In the genomic region with DNA sequence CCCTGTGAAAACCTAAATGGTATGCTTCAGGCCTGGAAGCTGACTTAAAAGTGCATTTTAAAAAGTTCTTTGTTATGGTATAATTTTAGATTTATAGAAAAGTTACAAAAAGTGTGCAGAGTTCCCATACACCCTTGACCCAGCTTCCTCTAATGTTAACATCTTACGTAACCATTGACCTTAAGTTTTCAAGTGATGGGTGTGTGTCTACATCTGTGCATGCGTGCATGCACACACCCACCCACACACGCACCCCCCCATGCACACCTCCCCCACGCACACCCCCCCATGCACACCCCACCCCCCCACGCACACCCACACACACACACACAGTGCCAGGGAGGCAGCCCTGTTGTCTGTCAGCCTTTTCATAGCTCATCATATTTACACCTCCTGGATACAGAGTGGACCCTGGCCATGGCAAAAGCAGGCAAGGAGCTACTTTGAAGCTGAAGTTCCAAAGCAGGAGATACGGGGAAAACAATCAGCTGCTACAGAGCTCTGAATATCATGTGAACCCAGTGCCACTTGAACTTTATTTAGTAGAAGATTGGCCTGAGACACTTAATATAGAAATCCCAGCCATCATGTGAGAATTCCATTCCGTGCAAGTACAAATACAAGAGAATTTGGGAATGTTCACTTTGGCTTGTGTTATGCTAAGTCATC, we compare ENCODE assay signal across 11 cellular contexts. TPM values are rescaled to one million over a fixed set of nuclear protein-coding genes. Genes with fewer than 3 reads are reported as not detected.
DNase-seq lines count a peak whose midpoint lies in the region; ATAC-seq, FAIRE-seq and TF ChIP-seq lines count a peak whose summit lies in the region.
"Had no signal": no experiment of that assay in that cellular context is flagged by ENCODE, and none has a peak within 500 bp of the region (broad histone marks: within the 10 kb centered on the region; RNA-seq: fewer than 3 reads in every experiment).

No MANE protein-coding gene starts in this region.

- 0 out of 3 replicates have a peak overlapping the region, but pooled peaks have one; percentile 15 for H3K4me3 ChIP-seq in A549
- H3K4me3 ChIP-seq in PC-9: no peak overlapping the region
- H3K4me3 ChIP-seq in esophagus muscularis mucosa: peak overlapping the region in 3 of 4 donors; percentile 15 to 38 (median 26)

- TF ChIP-seq EP300 in A549 (IDR thresholded peaks at IDR 0.05) (no peak), esophagus muscularis mucosa (IDR thresholded peaks at IDR 0.05) (no peak)

- no peak for FAIRE-seq in A549 (lab: Jason Lieb, UNC)
- FAIRE-seq: A204.1, urothelium cell line had no signal

- H3K4me1 ChIP-seq in A549 (peaks cover 43% of the 10 kb centered on the region), PC-9 (replicated peaks; ENCODE audit: insufficient read depth) (peaks cover 20% of the 10 kb centered on the region), esophagus muscularis mucosa (peaks cover 73 to 90% (median 78%) of the 10 kb centered on the region in 4 donors)

- WGBS in A549 (ENCODE audit: missing lambda C conversion rate): 34% methylated on average over 6 of the region's 7 CpGs
- 27% methylated on average over 7 of the region's 7 CpGs for WGBS in esophagus muscularis mucosa

- H3K4me2 ChIP-seq in A549 (peak overlapping the region; percentile 98), PC-9 (peak overlapping the region; percentile 45)

- TF ChIP-seq CTCF in A549 (IDR thresholded peaks at IDR 0.05): no peak
- no peak for TF ChIP-seq CTCF in PC-9 (conservative IDR thresholded peaks at IDR 0.05)
- TF ChIP-seq CTCF in esophagus muscularis mucosa (IDR thresholded peaks at IDR 0.05): no peak
- TF ChIP-seq CTCF in neural crest cell (conservative IDR thresholded peaks at IDR 0.05): no peak

- peak; percentile 58 to 63 for ATAC-seq in A549
- no peak for ATAC-seq in effector memory CD8-positive, alpha-beta T cell (replicated peaks)
- no peak for ATAC-seq in GM21360 (IDR thresholded peaks at IDR 0.05; ENCODE audit: unreplicated experiment)

- H3K79me2 ChIP-seq in PC-9 (ENCODE audit: low read depth): no peaks in the 10 kb centered on the region

- H3K27me3 ChIP-seq in PC-9 (ENCODE audit: insufficient read depth, low read depth) (no peaks in the 10 kb centered on the region), esophagus muscularis mucosa (no peaks in the 10 kb centered on the region)

- H3K9me3 ChIP-seq in A549 (no peaks in the 10 kb centered on the region), PC-9 (ENCODE audit: insufficient read depth, low read depth) (no peaks in the 10 kb centered on the region), esophagus muscularis mucosa (no peaks in the 10 kb centered on the region)

- BruUV-seq in PC-9 (replicated peaks; lab: Mats Ljungman, UMichigan): no TSS peak

- peak in 1 of 2 experiments; percentile 34 for DNase-seq in A549 (ENCODE audit: low read depth in 1 of 2, low spot score in 1 of 2)
- DNase-seq in PC-9: no peak
- DNase-seq in esophagus muscularis mucosa (ENCODE audit: extremely low spot score): no peak
- no peak for DNase-seq in neural crest cell (ENCODE audit: low read depth, low spot score)
- DNase-seq in effector memory CD8-positive, alpha-beta T cell: no peak
- DNase-seq in midbrain (lab: John Stamatoyannopoulos, UW): no peak
- no peak for DNase-seq in hypothalamus (lab: John Stamatoyannopoulos, UW)
- DNase-seq: NCI-H524 treated with DMSO at 0.1 percent for 48 hours had no signal

- no peaks in the 10 kb centered on the region for H4K20me1 ChIP-seq in PC-9 (ENCODE audit: insufficient read depth)

- H3K9me3 Mint-ChIP-seq in neural crest cell: no peaks in the 10 kb centered on the region
- H3K9me3 Mint-ChIP-seq in effector memory CD8-positive, alpha-beta T cell: no peaks in the 10 kb centered on the region

- peaks cover 7% of the 10 kb centered on the region for H3F3A ChIP-seq in PC-9 (ENCODE audit: insufficient read depth, low read depth)

- H3K27ac ChIP-seq in A549 (peak overlapping the region; percentile 85 to 94), PC-9 (peak overlapping the region; percentile 29; the same call in 1 of the 2 replicates), esophagus muscularis mucosa (replicated peaks in 1 of 4) (peak overlapping the region; percentile 80 to 88 (median 84))

- no peak for TF ChIP-seq POLR2A in A549 (IDR thresholded peaks at IDR 0.05; ENCODE audit: low read length)
- TF ChIP-seq POLR2A in esophagus muscularis mucosa (IDR thresholded peaks at IDR 0.05; ENCODE audit: low read depth): no peak

- no peak overlapping the region for H2AFZ ChIP-seq in PC-9

- H3K4me1 Mint-ChIP-seq in neural crest cell: peaks cover 65% of the 10 kb centered on the region
- peaks cover 11 to 35% of the 10 kb centered on the region in 2 donors for H3K4me1 Mint-ChIP-seq in effector memory CD8-positive, alpha-beta T cell (ENCODE audit: low read depth in 2 of 2)

- intact Hi-C loops in PC-9 (cut with micrococcal nuclease; ENCODE audit: unreplicated experiment): loop anchor here (1.0 kb wide), 1 partner anchor 19 kb away; no protein-coding TSS in a partner anchor
- intact Hi-C loops in esophagus muscularis mucosa (cut with DNase I): no loop called here

- peak overlapping the region; percentile 21 for H3K27ac Mint-ChIP-seq in neural crest cell (ENCODE audit: unreplicated experiment)
- no peak overlapping the region for H3K27ac Mint-ChIP-seq in effector memory CD8-positive, alpha-beta T cell

- TF ChIP-seq RAD21 in A549 (conservative IDR thresholded peaks at IDR 0.05 in 1 of 2, IDR thresholded peaks at IDR 0.05 in 1 of 2): no peak

- POLR2A ChIA-PET in A549 (lab: Yijun Ruan, JAX): no interaction called here
- POLR2A ChIA-PET in PC-9 (lab: Charles Lee; ENCODE audit: unreplicated experiment): interaction anchor here (0.7 kb wide), 1 partner anchor 802 kb away, joined by 4 read pairs; no protein-coding TSS in a partner anchor

- CTCF ChIA-PET in A549 (lab: Yijun Ruan, JAX) (interaction anchor here (1.2 to 1.4 kb wide), 2 partner anchors 25 to 38 kb away, joined by 3 to 4 read pairs; no protein-coding TSS in a partner anchor), PC-9 (lab: Charles Lee) (interaction anchor here (0.7 kb wide), 1 partner anchor 18 kb away, joined by 3 read pairs; no protein-coding TSS in a partner anchor)

- H3K36me3 ChIP-seq in PC-9 (ENCODE audit: low read depth): no peaks in the 10 kb centered on the region
- H3K36me3 ChIP-seq in esophagus muscularis mucosa: no peaks in the 10 kb centered on the region

- no peak overlapping the region for H3K4me3 Mint-ChIP-seq in neural crest cell
- H3K4me3 Mint-ChIP-seq in effector memory CD8-positive, alpha-beta T cell: no peak overlapping the region

- no peaks in the 10 kb centered on the region for H3K36me3 Mint-ChIP-seq in neural crest cell (ENCODE audit: low read depth)
- H3K36me3 Mint-ChIP-seq in effector memory CD8-positive, alpha-beta T cell (ENCODE audit: insufficient read depth): peaks cover 9% of the 10 kb centered on the region

- no peaks in the 10 kb centered on the region for H3K9me2 ChIP-seq in PC-9 (ENCODE audit: insufficient read depth)

- H3K27me3 Mint-ChIP-seq in neural crest cell (ENCODE audit: low read depth): no peaks in the 10 kb centered on the region
- H3K27me3 Mint-ChIP-seq in effector memory CD8-positive, alpha-beta T cell: no peaks in the 10 kb centered on the region

TF ChIP-seq in A549, 52 proteins besides CTCF, POLR2A, EP300 and RAD21:
- TF ChIP-seq MAZ (IDR thresholded peaks at IDR 0.05; ENCODE audit: borderline replicate concordance, low read depth, low read length) (no peak), RFX5 (IDR thresholded peaks at IDR 0.05) (no peak), BHLHE40 (IDR thresholded peaks at IDR 0.05; ENCODE audit: low read depth, low read length) (no peak), FOXS1 (CRISPR knock-in tag; IDR thresholded peaks at IDR 0.05) (no peak), ZFP36 (IDR thresholded peaks at IDR 0.05; ENCODE audit: borderline replicate concordance, partially characterized antibody) (no peak)

RNA-seq across cellular contexts. Expression of a gene that starts 30.0 kb away (rescaled TPM):
- polyA plus RNA-seq in A549 (2011; rRNA removed) (22.3 and 24.5 TPM in 2 replicates), A549 (2017; fragmentation: RNase III; extraction: RNeasy Plus Mini Kit Qiagen cat#74134 plus additional on column Dnase treatment) (10.3 to 12.9 TPM (median 12.2 TPM) in 3 replicates)
- polyA plus RNA-seq in A549 (2012; cell fraction: cytosol; rRNA removed): 10.9 and 11.9 TPM in 2 replicates
- polyA plus RNA-seq in A549 (2012; cell fraction: nucleus; rRNA removed): 14.7 and 15.0 TPM in 2 replicates
- 31.7 and 35.0 TPM in 2 replicates for polyA minus RNA-seq in A549 (2011; rRNA and poly(A)+ RNA removed)
- total RNA-seq in PC-9 (2021) (43.4 and 46.8 TPM in 2 replicates), esophagus muscularis mucosa (10 to 100 TPM; 45.7 to 74.8 (median 57.7) TPM), neural crest cell (41.0 and 42.6 TPM in 2 replicates)

Comparison
In these comparisons a context has a peak if more than half of its experiments do, and no peak if none do; other contexts are left out.
1. ATAC-seq: peak in A549 (2 of 2); none in effector memory CD8-positive, alpha-beta T cell (single experiment) and GM21360 (single experiment).
2. H3K27ac ChIP-seq: peak in every context shown above with its lines; median percentile 90 in A549; 84 in esophagus muscularis mucosa; 29 in PC-9.